Comparison of ENCODE assay signal across 5 cellular contexts in genomic region chr2:113528126-113528525, GRCh38. TPM values are rescaled to one million over a fixed set of nuclear protein-coding genes. Genes with fewer than 3 reads are reported as not detected.
"Had no signal": no experiment of that assay in that cellular context is flagged by ENCODE, and none has a peak within 500 bp of the region (broad histone marks: within the 10 kb centered on the region; RNA-seq: fewer than 3 reads in every experiment).

No MANE protein-coding gene starts in this region.

RNA-seq across cellular contexts. Expression of gene FOXD4L1, which starts 29.7 kb away (rescaled TPM):
- total RNA-seq: ascending aorta, astrocyte, cardiac septum, chondrocyte had no signal
- polyA plus RNA-seq: cardiac muscle cell had no signal
